In genomic region chr6:142015011-142015410, GRCh38 we compare ENCODE assay signal across 1 cellular context.
TF ChIP-seq lines count a peak whose summit lies in the region.

No MANE protein-coding gene starts in this region.

TF ChIP-seq in H1, 55 proteins besides CTCF, POLR2A, EP300 and RAD21:
- TF ChIP-seq SP1 (IDR thresholded peaks at IDR 0.05; ENCODE audit: low read depth, low read length) (0 out of 2 replicates have a peak, but pooled peaks have one; percentile 37), SP4 (IDR thresholded peaks at IDR 0.05; ENCODE audit: low read length) (no peak), EGR1 (IDR thresholded peaks at IDR 0.05; ENCODE audit: borderline replicate concordance, low read depth, low read length) (no peak), RBBP5 (IDR thresholded peaks at IDR 0.05; ENCODE audit: borderline replicate concordance, low read depth, low read length) (no peak), HDAC2 (IDR thresholded peaks at IDR 0.05; ENCODE audit: borderline replicate concordance in 1 of 2, low read depth in 2 of 2, low read length in 2 of 2) (peak in 1 of 2 experiments; percentile 59; a peak in 1 of 4 replicates), RNF2 (IDR thresholded peaks at IDR 0.05; ENCODE audit: borderline replicate concordance, low read depth, low read length, missing control alignments, poor library complexity, severe bottlenecking) (no peak), NANOG (IDR thresholded peaks at IDR 0.05; ENCODE audit: insufficient read depth, low read depth, low read length, poor library complexity, severe bottlenecking) (no peak), SIRT6 (IDR thresholded peaks at IDR 0.05; ENCODE audit: low read length) (no peak), CTBP2 (IDR thresholded peaks at IDR 0.05; ENCODE audit: borderline replicate concordance, insufficient read depth, insufficient read length, low read length) (no peak), JUND (IDR thresholded peaks at IDR 0.05; ENCODE audit: low read length) (no peak), EZH2 (IDR thresholded peaks at IDR 0.05; ENCODE audit: low read depth, low read length, severe bottlenecking) (no peak), KDM1A (IDR thresholded peaks at IDR 0.05; ENCODE audit: borderline replicate concordance, low read length) (no peak), E2F6 (IDR thresholded peaks at IDR 0.05) (peak; percentile 28; the same call in 1 of the 2 replicates), GABPA (IDR thresholded peaks at IDR 0.05; ENCODE audit: borderline replicate concordance, insufficient read depth, low read length) (no peak), YY1 (IDR thresholded peaks at IDR 0.05; ENCODE audit: low read depth, low read length) (no peak), BRCA1 (IDR thresholded peaks at IDR 0.05; ENCODE audit: low read depth, low read length) (no peak), ATF3 (IDR thresholded peaks at IDR 0.05; ENCODE audit: insufficient read depth, low read depth, low read length) (no peak), TEAD4 (IDR thresholded peaks at IDR 0.05; ENCODE audit: low read depth, low read length) (no peak), CHD1 (IDR thresholded peaks at IDR 0.05; ENCODE audit: low read depth, low read length) (no peak), KDM4A (IDR thresholded peaks at IDR 0.05; ENCODE audit: low read depth, low read length, severe bottlenecking) (no peak)
